1 cellular context compared by ENCODE assay signal in the genomic region with DNA sequence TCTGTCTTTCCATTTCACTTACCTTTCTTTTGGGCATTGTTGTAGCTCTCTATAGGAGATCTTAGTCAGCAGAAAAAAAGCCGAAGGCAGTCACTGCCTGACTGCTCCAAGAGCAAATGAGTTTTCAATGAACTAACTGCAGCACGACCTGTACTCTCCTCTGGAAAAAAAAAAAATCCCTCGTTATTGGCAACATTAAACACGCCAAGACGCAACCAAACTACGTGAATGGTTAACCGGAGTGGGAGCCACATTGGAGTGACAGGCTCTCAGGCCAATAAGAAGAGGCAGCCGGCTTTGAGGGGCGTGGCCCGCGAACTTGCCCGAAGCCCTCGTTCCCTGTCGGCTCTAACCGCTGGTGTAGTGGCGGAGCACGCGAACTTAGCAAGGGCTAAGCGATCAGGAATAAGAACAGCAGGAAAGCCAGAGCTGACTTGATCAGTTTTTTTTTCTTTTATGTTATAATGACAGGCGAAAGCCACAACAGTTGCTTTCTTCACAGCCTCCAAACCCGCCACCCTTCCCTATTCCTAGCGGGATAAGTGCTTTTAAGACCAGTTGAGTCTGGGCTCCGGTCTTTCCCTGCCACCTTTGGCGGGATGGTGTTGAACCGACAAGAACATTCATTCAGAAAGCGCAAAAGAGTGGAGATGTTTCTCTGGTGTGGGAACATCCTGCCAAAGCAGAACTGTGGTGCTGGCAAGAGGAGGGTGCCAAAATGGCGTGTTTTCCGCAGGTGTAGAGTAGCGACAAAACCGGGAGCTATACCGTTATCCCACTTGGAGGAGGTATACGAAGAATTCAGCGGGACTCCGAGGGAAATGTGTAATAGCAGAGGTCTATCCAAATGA.
A peak's percentile ranks its signal among the peaks of the same experiment; 100 is the strongest.
TF ChIP-seq lines count a peak whose summit lies in the region.

No MANE protein-coding gene starts in this region.

TF ChIP-seq in GM12878, 131 proteins besides CTCF, POLR2A, EP300 and RAD21 (continued from another document):
- TF ChIP-seq, protein P1, sequence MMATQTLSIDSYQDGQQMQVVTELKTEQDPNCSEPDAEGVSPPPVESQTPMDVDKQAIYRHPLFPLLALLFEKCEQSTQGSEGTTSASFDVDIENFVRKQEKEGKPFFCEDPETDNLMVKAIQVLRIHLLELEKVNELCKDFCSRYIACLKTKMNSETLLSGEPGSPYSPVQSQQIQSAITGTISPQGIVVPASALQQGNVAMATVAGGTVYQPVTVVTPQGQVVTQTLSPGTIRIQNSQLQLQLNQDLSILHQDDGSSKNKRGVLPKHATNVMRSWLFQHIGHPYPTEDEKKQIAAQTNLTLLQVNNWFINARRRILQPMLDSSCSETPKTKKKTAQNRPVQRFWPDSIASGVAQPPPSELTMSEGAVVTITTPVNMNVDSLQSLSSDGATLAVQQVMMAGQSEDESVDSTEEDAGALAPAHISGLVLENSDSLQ (IDR thresholded peaks at IDR 0.05): peak; percentile 99
